8 cellular contexts compared by ENCODE assay signal in genomic region chr3:49903451-49904424, GRCh38. TPM values are rescaled to one million over a fixed set of nuclear protein-coding genes. Genes with fewer than 3 reads are reported as not detected.
A peak's percentile ranks its signal among the peaks of the same experiment; 100 is the strongest.
DNase-seq lines count a peak whose midpoint lies in the region; ATAC-seq, FAIRE-seq and TF ChIP-seq lines count a peak whose summit lies in the region.

TSS of gene MST1R (minus strand) at chr3:49903873. CDS start at chr3:49903609, 264 bp downstream.

- H3K27me3 ChIP-seq in iPS-15b (ENCODE audit: control insufficient read depth, insufficient read depth, low read length): no peaks in the 10 kb centered on the region

- peak within 1 kb of the TSS; percentile 96 for H3K4me3 Mint-ChIP-seq in activated naive CD8-positive, alpha-beta T cell treated with anti-CD3 and anti-CD28 coated beads, Interleukin-2, amount 10 ng/mL, durations not matched to agents 7 days and 5 days

- H3K36me3 Mint-ChIP-seq in activated naive CD8-positive, alpha-beta T cell treated with anti-CD3 and anti-CD28 coated beads, Interleukin-2, amount 10 ng/mL, durations not matched to agents 7 days and 5 days: peaks cover 2% of the 10 kb centered on the region

- peak; percentile 52; the same call in 1 of the 2 replicates for TF ChIP-seq POLR2A in GM12891 (IDR thresholded peaks at IDR 0.05; ENCODE audit: low read depth, low read length)

- H3K9me3 Mint-ChIP-seq in activated naive CD8-positive, alpha-beta T cell treated with anti-CD3 and anti-CD28 coated beads, Interleukin-2, amount 10 ng/mL, durations not matched to agents 7 days and 5 days: no peaks in the 10 kb centered on the region

- no peaks in the 10 kb centered on the region for H3K36me3 ChIP-seq in iPS-15b (ENCODE audit: control insufficient read depth, insufficient read depth, low read length)

- peaks cover 24% of the 10 kb centered on the region for H3K4me1 Mint-ChIP-seq in activated naive CD8-positive, alpha-beta T cell treated with anti-CD3 and anti-CD28 coated beads, Interleukin-2, amount 10 ng/mL, durations not matched to agents 7 days and 5 days

- POLR2A ChIA-PET in activated naive CD8-positive, alpha-beta T cell treated with anti-CD3 and anti-CD28 coated beads, Interleukin-2, amount 10 ng/mL, durations not matched to agents 7 days and 5 days (lab: Charles Lee): interaction anchor here (0.6 to 1.8 kb wide), 5 partner anchors 26 to 185 kb away, joined by 3 to 7 read pairs (median 6); partner anchors contain the start of genes AMIGO3, INKA1, MON1A and RBM6

- H3K9ac ChIP-seq in iPS-15b (ENCODE audit: low read depth, low read length): no peak within 1 kb of the TSS

- H3K4me1 ChIP-seq in iPS-15b (ENCODE audit: control insufficient read depth, insufficient read depth, low read length): peaks cover 11% of the 10 kb centered on the region

- peak within 1 kb of the TSS; percentile 30 for H3K4me3 ChIP-seq in iPS-15b (ENCODE audit: low read depth, low read length)

- peak; percentile 93 for FAIRE-seq in GM12891 (lab: Jason Lieb, UNC)

- H3K9me3 ChIP-seq in iPS-15b (ENCODE audit: control insufficient read depth, insufficient read depth, low read length): no peaks in the 10 kb centered on the region

- H3K27me3 Mint-ChIP-seq in activated naive CD8-positive, alpha-beta T cell treated with anti-CD3 and anti-CD28 coated beads, Interleukin-2, amount 10 ng/mL, durations not matched to agents 7 days and 5 days: no peaks in the 10 kb centered on the region

- peak; percentile 78 for ATAC-seq in HG02981 (IDR thresholded peaks at IDR 0.05; ENCODE audit: unreplicated experiment)
- peak; percentile 97 for ATAC-seq in activated naive CD8-positive, alpha-beta T cell treated with anti-CD3 and anti-CD28 coated beads, Interleukin-2, amount 10 ng/mL, durations not matched to agents 7 days and 5 days (ENCODE audit: low read depth)

- DNase-seq in GM12891 (ENCODE audit: insufficient read length, low spot score) (peak; percentile 95), SHP77 treated with DMSO at 0.1 percent for 48 hours (lab: John Stamatoyannopoulos, UW) (peak; percentile 29), NCI-H1694 (lab: John Stamatoyannopoulos, UW) (no peak), NCI-H128 (lab: John Stamatoyannopoulos, UW; ENCODE audit: unreplicated experiment) (no peak)
- DNase-seq in activated naive CD8-positive, alpha-beta T cell treated with anti-CD3 and anti-CD28 coated beads, Interleukin-2, amount 10 ng/mL, durations not matched to agents 7 days and 5 days: peak; percentile 96
- DNase-seq in stimulated activated CD4-positive, alpha-beta T cell treated with anti-CD3 and anti-CD28 coated beads, Interleukin-15, amount 100 ng/mL, for 48 hours (ENCODE audit: low read depth in 2 of 2): peak; percentile 77 to 87

- H3K27ac Mint-ChIP-seq in activated naive CD8-positive, alpha-beta T cell treated with anti-CD3 and anti-CD28 coated beads, Interleukin-2, amount 10 ng/mL, durations not matched to agents 7 days and 5 days: peak within 1 kb of the TSS; percentile 95

TF ChIP-seq in GM12891, 5 proteins besides CTCF, POLR2A, EP300 and RAD21:
- TF ChIP-seq POLR2AphosphoS5 (IDR thresholded peaks at IDR 0.05; ENCODE audit: low read depth, low read length) (0 out of 2 replicates have a peak, but pooled peaks have one; percentile 56), TAF1 (IDR thresholded peaks at IDR 0.05; ENCODE audit: low read depth, low read length) (no peak; the same call in 1 of the 2 replicates)

RNA-seq across cellular contexts. Expression of gene MST1R, which starts in this region (rescaled TPM):
- 4.4 TPM for polyA plus RNA-seq in GM12891 (2012; ENCODE audit: low read depth, missing spikeins)
- total RNA-seq in activated naive CD8-positive, alpha-beta T cell treated with anti-CD3 and anti-CD28 coated beads, Interleukin-2, amount 10 ng/mL, durations not matched to agents 7 days and 5 days: 1 to 10 TPM; 1.7 to 2.9 TPM

Comparison
In these comparisons a context has a peak if more than half of its experiments do, and no peak if none do; other contexts are left out.
1. DNase-seq: peak in GM12891 (single experiment), SHP77 treated with DMSO at 0.1 percent for 48 hours (single experiment), activated naive CD8-positive, alpha-beta T cell treated with anti-CD3 and anti-CD28 coated beads, Interleukin-2, amount 10 ng/mL, durations not matched to agents 7 days and 5 days (single experiment) and stimulated activated CD4-positive, alpha-beta T cell treated with anti-CD3 and anti-CD28 coated beads, Interleukin-15, amount 100 ng/mL, for 48 hours (2 of 2); none in NCI-H1694 (single experiment) and NCI-H128 (single experiment).